19 cellular contexts compared by ENCODE assay signal in genomic region chr17:18208092-18208491, GRCh38. TPM values are rescaled to one million over a fixed set of nuclear protein-coding genes. Genes with fewer than 3 reads are reported as not detected.
DNase-seq lines count a peak whose midpoint lies in the region; ATAC-seq and TF ChIP-seq lines count a peak whose summit lies in the region.
"Had no signal": no experiment of that assay in that cellular context is flagged by ENCODE, and none has a peak within 500 bp of the region (broad histone marks: within the 10 kb centered on the region; RNA-seq: fewer than 3 reads in every experiment).

No MANE protein-coding gene starts in this region.

- no peak for DNase-seq in activated naive CD4-positive, alpha-beta T cell treated with anti-CD3 and anti-CD28 coated beads, Interleukin-2, amount 50 U/mL, for 72 hours (ENCODE audit: low spot score in 2 of 2)
- no peak for DNase-seq in activated naive CD4-positive, alpha-beta T cell treated with Interleukin-2 at 50 U/mL for 16 hours
- no peak for DNase-seq in central memory CD8-positive, alpha-beta T cell (ENCODE audit: low spot score in 2 of 2)
- DNase-seq in nephron progenitor cell, result no peak
- no peak for DNase-seq in stimulated activated effector memory CD8-positive, alpha-beta T cell treated with anti-CD3 and anti-CD28 coated beads, Interleukin-12 subunit alpha, Interleukin-12 subunit beta, amount 100 ng/mL, for 72 hours (ENCODE audit: low spot score in 2 of 2)
- DNase-seq in stimulated activated CD4-positive, alpha-beta T cell treated with anti-CD3 and anti-CD28 coated beads, Interleukin-15, amount 100 ng/mL, for 24 hours, result no peak
- DNase-seq: 8988T; ACHN; AML-193; BE2C; CD4-positive, alpha-beta T cell; CD8-positive, alpha-beta memory T cell; DMS 273 treated with DMSO at 0.1 percent for 48 hours; DMS79 treated with DMSO at 0.1 percent for 48 hours; GF-D8; GOT3 had no signal

- no peaks in the 10 kb centered on the region for H3K9me3 Mint-ChIP-seq in activated naive CD4-positive, alpha-beta T cell treated with anti-CD3 and anti-CD28 coated beads, Interleukin-2, amount 50 U/mL, for 72 hours
- no peaks in the 10 kb centered on the region for H3K9me3 Mint-ChIP-seq in central memory CD8-positive, alpha-beta T cell
- H3K9me3 Mint-ChIP-seq in nephron progenitor cell, result no peaks in the 10 kb centered on the region
- no peaks in the 10 kb centered on the region for H3K9me3 Mint-ChIP-seq in stimulated activated effector memory CD8-positive, alpha-beta T cell treated with anti-CD3 and anti-CD28 coated beads, Interleukin-12 subunit alpha, Interleukin-12 subunit beta, amount 100 ng/mL, for 72 hours
- H3K9me3 Mint-ChIP-seq: CD14-positive monocyte; CD4-positive, alpha-beta T cell; CD8-positive, alpha-beta memory T cell had no signal

- no peak for TF ChIP-seq CTCF in nephron progenitor cell (IDR thresholded peaks at IDR 0.05)

- H3K27ac Mint-ChIP-seq in activated naive CD4-positive, alpha-beta T cell treated with anti-CD3 and anti-CD28 coated beads, Interleukin-2, amount 50 U/mL, for 72 hours, result peak overlapping the region; percentile 9 to 81
- peak overlapping the region; percentile 59 for H3K27ac Mint-ChIP-seq in central memory CD8-positive, alpha-beta T cell (ENCODE audit: low read depth)
- peak overlapping the region; percentile 74 for H3K27ac Mint-ChIP-seq in nephron progenitor cell
- H3K27ac Mint-ChIP-seq in stimulated activated effector memory CD8-positive, alpha-beta T cell treated with anti-CD3 and anti-CD28 coated beads, Interleukin-12 subunit alpha, Interleukin-12 subunit beta, amount 100 ng/mL, for 72 hours, result peak overlapping the region; percentile 32
- H3K27ac Mint-ChIP-seq: CD4-positive, alpha-beta T cell had no signal

- H3K4me3 Mint-ChIP-seq in central memory CD8-positive, alpha-beta T cell, result no peak overlapping the region
- no peak overlapping the region for H3K4me3 Mint-ChIP-seq in nephron progenitor cell
- H3K4me3 Mint-ChIP-seq in stimulated activated effector memory CD8-positive, alpha-beta T cell treated with anti-CD3 and anti-CD28 coated beads, Interleukin-12 subunit alpha, Interleukin-12 subunit beta, amount 100 ng/mL, for 72 hours, result no peak overlapping the region
- H3K4me3 Mint-ChIP-seq: CD14-positive monocyte; CD4-positive, alpha-beta T cell had no signal

- H3K4me1 Mint-ChIP-seq in central memory CD8-positive, alpha-beta T cell, result peaks cover 5% of the 10 kb centered on the region
- H3K4me1 Mint-ChIP-seq in nephron progenitor cell, result peaks cover 4% of the 10 kb centered on the region
- H3K4me1 Mint-ChIP-seq in stimulated activated effector memory CD8-positive, alpha-beta T cell treated with anti-CD3 and anti-CD28 coated beads, Interleukin-12 subunit alpha, Interleukin-12 subunit beta, amount 100 ng/mL, for 72 hours, result peaks cover 16% of the 10 kb centered on the region
- H3K4me1 Mint-ChIP-seq: CD14-positive monocyte had no signal

- H3K36me3 Mint-ChIP-seq in activated naive CD4-positive, alpha-beta T cell treated with anti-CD3 and anti-CD28 coated beads, Interleukin-2, amount 50 U/mL, for 72 hours, result no peaks in the 10 kb centered on the region
- H3K36me3 Mint-ChIP-seq in central memory CD8-positive, alpha-beta T cell (ENCODE audit: insufficient read depth), result peaks cover 51% of the 10 kb centered on the region
- peaks cover 43% of the 10 kb centered on the region for H3K36me3 Mint-ChIP-seq in nephron progenitor cell (ENCODE audit: low read depth)
- peaks cover 97% of the 10 kb centered on the region for H3K36me3 Mint-ChIP-seq in stimulated activated effector memory CD8-positive, alpha-beta T cell treated with anti-CD3 and anti-CD28 coated beads, Interleukin-12 subunit alpha, Interleukin-12 subunit beta, amount 100 ng/mL, for 72 hours

- H3K27me3 Mint-ChIP-seq in central memory CD8-positive, alpha-beta T cell, result no peaks in the 10 kb centered on the region
- peaks cover 3% of the 10 kb centered on the region for H3K27me3 Mint-ChIP-seq in nephron progenitor cell (ENCODE audit: low read depth, poor library complexity)
- H3K27me3 Mint-ChIP-seq: CD4-positive, alpha-beta T cell; CD8-positive, alpha-beta memory T cell had no signal

- ATAC-seq in activated naive CD4-positive, alpha-beta T cell treated with anti-CD3 and anti-CD28 coated beads, Interleukin-2, amount 50 U/mL, for 72 hours, result no peak
- ATAC-seq in central memory CD8-positive, alpha-beta T cell (replicated peaks; ENCODE audit: extremely low read depth, poor library complexity, severe bottlenecking), result no peak
- ATAC-seq in stimulated activated effector memory CD8-positive, alpha-beta T cell treated with anti-CD3 and anti-CD28 coated beads, Interleukin-12 subunit alpha, Interleukin-12 subunit beta, amount 100 ng/mL, for 72 hours, result no peak
- ATAC-seq in HG02571 (IDR thresholded peaks at IDR 0.05; ENCODE audit: unreplicated experiment), result no peak
- ATAC-seq: A549 had no signal

RNA-seq across cellular contexts. Expression of gene LLGL1, which starts 17.3 kb away (rescaled TPM):
- 10 to 100 TPM; 14.5 to 15.0 TPM for total RNA-seq in activated naive CD4-positive, alpha-beta T cell treated with anti-CD3 and anti-CD28 coated beads, Interleukin-2, amount 50 U/mL, for 72 hours

RNA-seq across cellular contexts. Expression of gene ALKBH5, which starts 24.5 kb away (rescaled TPM):
- total RNA-seq in activated naive CD4-positive, alpha-beta T cell treated with anti-CD3 and anti-CD28 coated beads, Interleukin-2, amount 50 U/mL, for 72 hours, result 100 to 1,000 TPM in 1 of 2 donors, 10 to 100 TPM in 1; 79.5 to 176 TPM

RNA-seq across cellular contexts. Expression of gene FLII, which starts 50.4 kb away (rescaled TPM):
- total RNA-seq in activated naive CD4-positive, alpha-beta T cell treated with anti-CD3 and anti-CD28 coated beads, Interleukin-2, amount 50 U/mL, for 72 hours, result 100 to 1,000 TPM; 267 to 273 TPM

RNA-seq across cellular contexts. Expression of gene MIEF2, which starts 52.4 kb away (rescaled TPM):
- total RNA-seq in activated naive CD4-positive, alpha-beta T cell treated with anti-CD3 and anti-CD28 coated beads, Interleukin-2, amount 50 U/mL, for 72 hours, result 10 to 100 TPM in 1 of 2 donors, 1 to 10 TPM in 1; 7.4 to 15.5 TPM
